ENCODE assay signal across 2 cellular contexts in genomic region chr1:234864116-234864515, GRCh38.
TF ChIP-seq lines count a peak whose summit lies in the region.

No MANE protein-coding gene starts in this region.

TF ChIP-seq in A549, 52 proteins besides CTCF, POLR2A, EP300 and RAD21:
- no peak for TF ChIP-seq CBX8 (IDR thresholded peaks at IDR 0.05)
- no peak for TF ChIP-seq JUN (IDR thresholded peaks at IDR 0.05)
- no peak for TF ChIP-seq MAX (IDR thresholded peaks at IDR 0.05)
- TF ChIP-seq ZFP36 (IDR thresholded peaks at IDR 0.05; ENCODE audit: borderline replicate concordance, partially characterized antibody), result no peak
- no peak for TF ChIP-seq RCOR1 (IDR thresholded peaks at IDR 0.05; ENCODE audit: low read depth, low read length)
- no peak for TF ChIP-seq NFE2L2 (conservative IDR thresholded peaks at IDR 0.05; ENCODE audit: low read length)
- TF ChIP-seq PBX3 (IDR thresholded peaks at IDR 0.05), result no peak
- no peak for TF ChIP-seq MAZ (IDR thresholded peaks at IDR 0.05; ENCODE audit: borderline replicate concordance, low read depth, low read length)
- no peak for TF ChIP-seq BCL3 (IDR thresholded peaks at IDR 0.05)
- TF ChIP-seq CEBPB (IDR thresholded peaks at IDR 0.05), result no peak
- TF ChIP-seq RFX5 (IDR thresholded peaks at IDR 0.05), result no peak
- no peak for TF ChIP-seq KDM1A (IDR thresholded peaks at IDR 0.05; ENCODE audit: low read depth)
- no peak for TF ChIP-seq HOXB5 (CRISPR knock-in tag; IDR thresholded peaks at IDR 0.05)
- TF ChIP-seq CHD4 (IDR thresholded peaks at IDR 0.05; ENCODE audit: borderline replicate concordance), result no peak
- TF ChIP-seq NR3C1 (IDR thresholded peaks at IDR 0.05), result no peak
- no peak for TF ChIP-seq BHLHE40 (IDR thresholded peaks at IDR 0.05; ENCODE audit: low read depth, low read length)

TF ChIP-seq in IMR-90, 13 proteins besides CTCF, POLR2A, EP300 and RAD21:
- TF ChIP-seq MAFK (IDR thresholded peaks at IDR 0.05; ENCODE audit: low read depth, low read length) (no peak), CEBPB (IDR thresholded peaks at IDR 0.05; ENCODE audit: low read depth, low read length) (no peak), ELK1 (IDR thresholded peaks at IDR 0.05; ENCODE audit: borderline replicate concordance, low read depth, low read length) (no peak), RFX5 (IDR thresholded peaks at IDR 0.05; ENCODE audit: low read depth, low read length) (no peak), BHLHE40 (IDR thresholded peaks at IDR 0.05; ENCODE audit: low read depth, low read length) (no peak), USF2 (IDR thresholded peaks at IDR 0.05; ENCODE audit: low read depth, low read length) (no peak), FOS (IDR thresholded peaks at IDR 0.05; ENCODE audit: low read depth, low read length) (no peak), NFE2L2 (IDR thresholded peaks at IDR 0.05; ENCODE audit: low read depth, low read length) (no peak), CHD1 (IDR thresholded peaks at IDR 0.05; ENCODE audit: low read depth, low read length) (no peak), MAZ (IDR thresholded peaks at IDR 0.05; ENCODE audit: borderline replicate concordance, low read depth, low read length) (no peak), MXI1 (IDR thresholded peaks at IDR 0.05; ENCODE audit: borderline replicate concordance, low read depth, low read length) (no peak), RCOR1 (IDR thresholded peaks at IDR 0.05; ENCODE audit: insufficient replicate concordance, low read length) (no peak), SMC3 (IDR thresholded peaks at IDR 0.05; ENCODE audit: low read depth, low read length) (no peak)
